1 cellular context compared by ENCODE assay signal in the genomic region with DNA sequence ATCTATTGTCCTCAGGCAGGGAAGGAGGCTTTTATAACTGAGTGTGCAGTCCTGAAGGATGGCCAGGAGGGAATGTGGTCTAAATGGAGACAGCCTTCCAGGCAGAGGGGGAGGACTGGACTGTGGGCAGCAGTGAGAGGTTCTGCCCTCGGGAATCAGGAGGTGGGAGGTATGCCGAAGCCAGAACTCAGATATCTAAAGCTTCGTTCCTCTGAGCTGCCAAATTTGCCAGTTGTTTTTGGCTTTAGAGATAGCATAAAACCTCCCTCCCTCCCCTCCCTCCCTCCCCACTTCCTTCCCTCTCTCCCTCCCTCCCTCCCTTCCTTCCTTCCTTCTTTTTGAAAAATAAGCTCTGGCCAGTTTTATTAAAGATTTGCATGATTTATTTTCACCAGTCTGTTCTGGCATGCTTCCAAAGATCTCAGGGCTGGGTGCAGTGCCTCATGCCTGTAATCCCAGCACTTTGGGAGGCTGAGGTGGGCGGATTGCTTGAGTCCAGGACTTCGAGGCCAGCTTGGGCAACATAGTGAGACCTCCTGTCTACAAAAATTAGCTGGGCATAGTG.
TF ChIP-seq lines count a peak whose summit lies in the region.

No MANE protein-coding gene starts in this region.

TF ChIP-seq in SK-N-SH, 30 proteins besides CTCF, POLR2A, EP300 and RAD21 (continued from another document):
- TF ChIP-seq, protein P1, sequence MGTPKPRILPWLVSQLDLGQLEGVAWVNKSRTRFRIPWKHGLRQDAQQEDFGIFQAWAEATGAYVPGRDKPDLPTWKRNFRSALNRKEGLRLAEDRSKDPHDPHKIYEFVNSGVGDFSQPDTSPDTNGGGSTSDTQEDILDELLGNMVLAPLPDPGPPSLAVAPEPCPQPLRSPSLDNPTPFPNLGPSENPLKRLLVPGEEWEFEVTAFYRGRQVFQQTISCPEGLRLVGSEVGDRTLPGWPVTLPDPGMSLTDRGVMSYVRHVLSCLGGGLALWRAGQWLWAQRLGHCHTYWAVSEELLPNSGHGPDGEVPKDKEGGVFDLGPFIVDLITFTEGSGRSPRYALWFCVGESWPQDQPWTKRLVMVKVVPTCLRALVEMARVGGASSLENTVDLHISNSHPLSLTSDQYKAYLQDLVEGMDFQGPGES (IDR thresholded peaks at IDR 0.05; ENCODE audit: low read depth, low read length): no peak
- no peak for TF ChIP-seq GABPA (IDR thresholded peaks at IDR 0.05; ENCODE audit: low read depth)
